ENCODE assay signal across 1 cellular context in genomic region chr2:11342561-11343343, GRCh38.
TF ChIP-seq lines count a peak whose summit lies in the region.

No MANE protein-coding gene starts in this region.

TF ChIP-seq in HepG2, 621 proteins besides CTCF, POLR2A, EP300 and RAD21 (continued from another document and continues in another):
- no peak for TF ChIP-seq ATF6 (CRISPR knock-in tag; conservative IDR thresholded peaks at IDR 0.05)
- TF ChIP-seq ARID4A (CRISPR knock-in tag; IDR thresholded peaks at IDR 0.05; ENCODE audit: borderline replicate concordance): peak; percentile 17
- TF ChIP-seq REST (IDR thresholded peaks at IDR 0.05; ENCODE audit: borderline replicate concordance in 1 of 2, low read depth in 1 of 2, low read length in 2 of 2): peak in 1 of 2 experiments; percentile 59; a peak in 1 of 4 replicates
- 0 out of 2 replicates have a peak, but pooled peaks have one; percentile 15 for TF ChIP-seq MLX (CRISPR knock-in tag; IDR thresholded peaks at IDR 0.05)
- peak; percentile 45; the same call in 1 of the 2 replicates for TF ChIP-seq KDM2A (CRISPR knock-in tag; IDR thresholded peaks at IDR 0.05; ENCODE audit: borderline replicate concordance, low read depth)
- 0 out of 2 replicates have a peak, but pooled peaks have one; percentile 24 for TF ChIP-seq MLLT10 (CRISPR knock-in tag; IDR thresholded peaks at IDR 0.05)
- TF ChIP-seq ZSCAN5A (CRISPR knock-in tag; IDR thresholded peaks at IDR 0.05; ENCODE audit: borderline replicate concordance): no peak; the same call in 1 of the 2 replicates
- TF ChIP-seq SUZ12 (IDR thresholded peaks at IDR 0.05; ENCODE audit: low read depth, low read length): no peak
- peak; percentile 57; the same call in 1 of the 2 replicates for TF ChIP-seq LCORL (IDR thresholded peaks at IDR 0.05)
- TF ChIP-seq LCORL (CRISPR knock-in tag; IDR thresholded peaks at IDR 0.05): peak; percentile 72
- peak; percentile 33; the same call in 1 of the 2 replicates for TF ChIP-seq ZFP37 (CRISPR knock-in tag; IDR thresholded peaks at IDR 0.05; ENCODE audit: borderline replicate concordance)
- 0 out of 2 replicates have a peak, but pooled peaks have one; percentile 32 for TF ChIP-seq NR2C2 (CRISPR knock-in tag; IDR thresholded peaks at IDR 0.05; ENCODE audit: borderline replicate concordance)
- TF ChIP-seq FLYWCH1 (CRISPR knock-in tag; IDR thresholded peaks at IDR 0.05): no peak
- no peak for TF ChIP-seq ISX (CRISPR knock-in tag; conservative IDR thresholded peaks at IDR 0.05)
- TF ChIP-seq HDAC2 (CRISPR knock-in tag; IDR thresholded peaks at IDR 0.05): peak; percentile 77
- no peak for TF ChIP-seq BRCA1 (CRISPR knock-in tag; IDR thresholded peaks at IDR 0.05)
- 0 out of 2 replicates have a peak, but pooled peaks have one; percentile 27 for TF ChIP-seq KDM6A (CRISPR knock-in tag; IDR thresholded peaks at IDR 0.05; ENCODE audit: low read depth)
- TF ChIP-seq ZNF432 (CRISPR knock-in tag; IDR thresholded peaks at IDR 0.05; ENCODE audit: borderline replicate concordance): no peak
- no peak for TF ChIP-seq STAT6 (CRISPR knock-in tag; IDR thresholded peaks at IDR 0.05; ENCODE audit: borderline replicate concordance)
- no peak for TF ChIP-seq GABPA (IDR thresholded peaks at IDR 0.05; ENCODE audit: low read depth, low read length)
- 0 out of 2 replicates have a peak, but pooled peaks have one; percentile 11 for TF ChIP-seq GABPA (CRISPR knock-in tag; IDR thresholded peaks at IDR 0.05; ENCODE audit: low read depth)
- TF ChIP-seq DMTF1 (CRISPR knock-in tag; IDR thresholded peaks at IDR 0.05): no peak
- TF ChIP-seq ZNF766 (CRISPR knock-in tag; IDR thresholded peaks at IDR 0.05; ENCODE audit: borderline replicate concordance): no peak
- TF ChIP-seq HNF1A (IDR thresholded peaks at IDR 0.05; ENCODE audit: low read depth): peak; percentile 34; the same call in 1 of the 2 replicates
- no peak for TF ChIP-seq HNF1A (CRISPR knock-in tag; IDR thresholded peaks at IDR 0.05; ENCODE audit: borderline replicate concordance)
- no peak; the same call in 1 of the 2 replicates for TF ChIP-seq MED13 (CRISPR knock-in tag; IDR thresholded peaks at IDR 0.05)
